1 cellular context compared by ENCODE assay signal in genomic region chr20:36141310-36141709, GRCh38.
TF ChIP-seq lines count a peak whose summit lies in the region.

No MANE protein-coding gene starts in this region.

TF ChIP-seq in A549, 52 proteins besides CTCF, POLR2A, EP300 and RAD21:
- no peak for TF ChIP-seq FOSL2 (IDR thresholded peaks at IDR 0.05)
- TF ChIP-seq FOSL2 (CRISPR knock-in tag; IDR thresholded peaks at IDR 0.05) = no peak
- no peak for TF ChIP-seq SMC3 (IDR thresholded peaks at IDR 0.05)
- no peak for TF ChIP-seq NFE2L2 (conservative IDR thresholded peaks at IDR 0.05; ENCODE audit: low read length)
- no peak for TF ChIP-seq ATOH8 (CRISPR knock-in tag; IDR thresholded peaks at IDR 0.05; ENCODE audit: low read depth)
- TF ChIP-seq KDM5A (IDR thresholded peaks at IDR 0.05) = no peak
- no peak for TF ChIP-seq CHD4 (IDR thresholded peaks at IDR 0.05; ENCODE audit: borderline replicate concordance)
- TF ChIP-seq FOSB (CRISPR knock-in tag; IDR thresholded peaks at IDR 0.05) = no peak
- TF ChIP-seq ESRRA (IDR thresholded peaks at IDR 0.05; ENCODE audit: borderline replicate concordance, low read length) = no peak
- TF ChIP-seq TP53 (CRISPR knock-in tag; IDR thresholded peaks at IDR 0.05) = no peak
- TF ChIP-seq RARB (CRISPR knock-in tag; IDR thresholded peaks at IDR 0.05) = no peak
- no peak for TF ChIP-seq BHLHE40 (IDR thresholded peaks at IDR 0.05; ENCODE audit: low read depth, low read length)
- no peak for TF ChIP-seq ELK1 (IDR thresholded peaks at IDR 0.05; ENCODE audit: low read depth, low read length)
- TF ChIP-seq JUN (IDR thresholded peaks at IDR 0.05) = no peak
- no peak for TF ChIP-seq PHF8 (IDR thresholded peaks at IDR 0.05; ENCODE audit: borderline replicate concordance, low read depth)
- no peak for TF ChIP-seq TFCP2L1 (CRISPR knock-in tag; IDR thresholded peaks at IDR 0.05)
- no peak for TF ChIP-seq SREBF2 (IDR thresholded peaks at IDR 0.05)
- no peak for TF ChIP-seq BCL3 (IDR thresholded peaks at IDR 0.05)
